ENCODE assay signal across 8 cellular contexts in genomic region chr10:97686301-97686961, GRCh38. TPM values are rescaled to one million over a fixed set of nuclear protein-coding genes. Genes with fewer than 3 reads are reported as not detected.
A peak's percentile ranks its signal among the peaks of the same experiment; 100 is the strongest.
DNase-seq lines count a peak whose midpoint lies in the region; ATAC-seq and TF ChIP-seq lines count a peak whose summit lies in the region.

No MANE protein-coding gene starts in this region.

- peak overlapping the region; percentile 80 for H3K4me3 Mint-ChIP-seq in activated CD8-positive, alpha-beta memory T cell treated with anti-CD3 and anti-CD28 coated beads, Interleukin-2, amount 10 ng/mL, durations not matched to agents 7 days and 5 days

- no peaks in the 10 kb centered on the region for H3K36me3 Mint-ChIP-seq in activated CD8-positive, alpha-beta memory T cell treated with anti-CD3 and anti-CD28 coated beads, Interleukin-2, amount 10 ng/mL, durations not matched to agents 7 days and 5 days

- intact Hi-C loops in A673 (cut with micrococcal nuclease; ENCODE audit: unreplicated experiment) = loop anchor here (5.0 kb wide), 1 partner anchor 44 kb away; the partner anchor contains the start of gene PI4K2A
- intact Hi-C loops in left ventricle myocardium inferior (cut with micrococcal nuclease) = loop anchor here (10.0 kb wide), 1 partner anchor 48 kb away; the partner anchor contains the start of gene ZFYVE27

- H3K9me3 ChIP-seq in A673 (ENCODE audit: low read depth, low read length, poor library complexity, severe bottlenecking) = no peaks in the 10 kb centered on the region
- H3K9me3 ChIP-seq in left ventricle myocardium inferior (replicated peaks) = no peaks in the 10 kb centered on the region

- peaks cover 16% of the 10 kb centered on the region for H3K4me1 Mint-ChIP-seq in activated CD8-positive, alpha-beta memory T cell treated with anti-CD3 and anti-CD28 coated beads, Interleukin-2, amount 10 ng/mL, durations not matched to agents 7 days and 5 days

- H3K27ac ChIP-seq in A673 (ENCODE audit: low read depth, low read length, poor library complexity, severe bottlenecking) (peak overlapping the region; percentile 51), left ventricle myocardium inferior (replicated peaks) (peak overlapping the region; percentile 91)

- no peak for ATAC-seq in activated CD8-positive, alpha-beta memory T cell treated with anti-CD3 and anti-CD28 coated beads, Interleukin-2, amount 10 ng/mL, durations not matched to agents 7 days and 5 days
- ATAC-seq in HG02973 (IDR thresholded peaks at IDR 0.05; ENCODE audit: unreplicated experiment) = no peak

- POLR2A ChIA-PET in A673 (lab: Charles Lee; ENCODE audit: low non-redundant PET) = interaction anchor here (0.5 to 1.0 kb wide), 2 partner anchors 15 to 44 kb away, joined by 3 to 4 read pairs; no protein-coding TSS in a partner anchor

- no peaks in the 10 kb centered on the region for H3K9me3 Mint-ChIP-seq in activated CD8-positive, alpha-beta memory T cell treated with anti-CD3 and anti-CD28 coated beads, Interleukin-2, amount 10 ng/mL, durations not matched to agents 7 days and 5 days (ENCODE audit: low read depth)

- DNase-seq in A673 (ENCODE audit: low spot score) (no peak), H4 (ENCODE audit: low spot score) (peak; percentile 26), left ventricle myocardium inferior (no peak), skeletal muscle cell (ENCODE audit: low read depth) (no peak), mucosa of gallbladder (ENCODE audit: low spot score) (no peak), GM19240 (ENCODE audit: insufficient read length, low spot score) (no peak)
- no peak for DNase-seq in activated CD8-positive, alpha-beta memory T cell treated with anti-CD3 and anti-CD28 coated beads, Interleukin-2, amount 10 ng/mL, durations not matched to agents 7 days and 5 days

- no peaks in the 10 kb centered on the region for H3K27me3 ChIP-seq in A673 (replicated peaks; ENCODE audit: insufficient read depth, low read depth, low read length, poor library complexity)
- no peaks in the 10 kb centered on the region for H3K27me3 ChIP-seq in left ventricle myocardium inferior (ENCODE audit: low read depth)

- TF ChIP-seq CTCF in A673 (conservative IDR thresholded peaks at IDR 0.05; ENCODE audit: low read depth, low read length) (no peak), left ventricle myocardium inferior (IDR thresholded peaks at IDR 0.05; ENCODE audit: borderline replicate concordance) (no peak)

- no TSS peak for BruUV-seq in A673 (replicated peaks; lab: Mats Ljungman, UMichigan)

- CTCF ChIA-PET in A673 (lab: Charles Lee) = interaction anchor here (0.5 to 1.9 kb wide), 6 partner anchors 9 to 358 kb away, joined by 3 to 12 read pairs (median 4); partner anchors contain the start of gene ZFYVE27
- CTCF ChIA-PET in activated CD8-positive, alpha-beta memory T cell treated with anti-CD3 and anti-CD28 coated beads, Interleukin-2, amount 10 ng/mL, durations not matched to agents 7 days and 5 days (lab: Charles Lee) = interaction anchor here (0.9 to 6.4 kb wide), 13 partner anchors 11 to 183 kb away, joined by 3 to 51 read pairs (median 8); partner anchors contain the start of genes ANKRD2, C10orf62 and ZFYVE27

- peak overlapping the region; percentile 67 for H3K27ac Mint-ChIP-seq in activated CD8-positive, alpha-beta memory T cell treated with anti-CD3 and anti-CD28 coated beads, Interleukin-2, amount 10 ng/mL, durations not matched to agents 7 days and 5 days

- H3K4me1 ChIP-seq in A673 (ENCODE audit: insufficient read depth, low read length, poor library complexity, severe bottlenecking) (peaks cover 9% of the 10 kb centered on the region), left ventricle myocardium inferior (peaks cover 63% of the 10 kb centered on the region)

- H3K27me3 Mint-ChIP-seq in activated CD8-positive, alpha-beta memory T cell treated with anti-CD3 and anti-CD28 coated beads, Interleukin-2, amount 10 ng/mL, durations not matched to agents 7 days and 5 days = no peaks in the 10 kb centered on the region

- no peaks in the 10 kb centered on the region for H3K36me3 ChIP-seq in A673 (ENCODE audit: insufficient read depth, low read length, poor library complexity, severe bottlenecking)
- H3K36me3 ChIP-seq in left ventricle myocardium inferior = no peaks in the 10 kb centered on the region

- H3K4me3 ChIP-seq in A673 (ENCODE audit: low read depth, low read length, poor library complexity, severe bottlenecking) = peak overlapping the region; percentile 61
- peak overlapping the region; percentile 87 for H3K4me3 ChIP-seq in left ventricle myocardium inferior
- peak overlapping the region; percentile 73 for H3K4me3 ChIP-seq in skeletal muscle cell (ENCODE audit: low read depth, low read length)

RNA-seq across cellular contexts. Expression of gene AVPI1, which starts 0.6 kb away (rescaled TPM):
- total RNA-seq in A673 (2021) (2.4 and 2.6 TPM in 2 replicates), left ventricle myocardium inferior (6.7 TPM), mucosa of gallbladder (20.1 TPM)
- 26.8 and 32.1 TPM in 2 replicates for total RNA-seq in H4 (2014; rRNA removed; shearing (Covaris generic))
- 1 to 10 TPM; 1.8 to 1.9 TPM for total RNA-seq in activated CD8-positive, alpha-beta memory T cell treated with anti-CD3 and anti-CD28 coated beads, Interleukin-2, amount 10 ng/mL, durations not matched to agents 7 days and 5 days

RNA-seq across cellular contexts. Expression of gene MARVELD1, which starts 27.1 kb away (rescaled TPM):
- total RNA-seq in A673 (2021) = 26.6 and 30.1 TPM in 2 replicates
- total RNA-seq in H4 (2014; rRNA removed; shearing (Covaris generic)) = 33.4 and 46.1 TPM in 2 replicates
- 1 to 10 TPM; 2.8 to 3.0 TPM for total RNA-seq in activated CD8-positive, alpha-beta memory T cell treated with anti-CD3 and anti-CD28 coated beads, Interleukin-2, amount 10 ng/mL, durations not matched to agents 7 days and 5 days
- 6.4 TPM for total RNA-seq in left ventricle myocardium inferior
- total RNA-seq in mucosa of gallbladder = 37.8 TPM

RNA-seq across cellular contexts. Expression of gene PI4K2A, which starts 46.0 kb away (rescaled TPM):
- total RNA-seq in A673 (2021) = 21.3 and 23.6 TPM in 2 replicates
- total RNA-seq in H4 (2014; rRNA removed; shearing (Covaris generic)) = 10.8 and 10.9 TPM in 2 replicates
- total RNA-seq in activated CD8-positive, alpha-beta memory T cell treated with anti-CD3 and anti-CD28 coated beads, Interleukin-2, amount 10 ng/mL, durations not matched to agents 7 days and 5 days = 10 to 100 TPM; 10.5 to 13.2 TPM
- total RNA-seq in left ventricle myocardium inferior = 12.4 TPM
- total RNA-seq in mucosa of gallbladder = 22.3 TPM

RNA-seq across cellular contexts. Expression of gene ZFYVE27, which starts 50.5 kb away (rescaled TPM):
- total RNA-seq in A673 (2021) (26.8 and 31.7 TPM in 2 replicates), left ventricle myocardium inferior (13.2 TPM), mucosa of gallbladder (49.8 TPM)
- total RNA-seq in H4 (2014; rRNA removed; shearing (Covaris generic)) = 10.2 and 13.1 TPM in 2 replicates
- total RNA-seq in activated CD8-positive, alpha-beta memory T cell treated with anti-CD3 and anti-CD28 coated beads, Interleukin-2, amount 10 ng/mL, durations not matched to agents 7 days and 5 days = 10 to 100 TPM; 31.4 to 32.8 TPM

RNA-seq across cellular contexts. Expression of gene MORN4, which starts 53.1 kb away (rescaled TPM):
- total RNA-seq in A673 (2021) = 8.4 and 13.4 TPM in 2 replicates
- 4.2 and 5.6 TPM in 2 replicates for total RNA-seq in H4 (2014; rRNA removed; shearing (Covaris generic))
- total RNA-seq in activated CD8-positive, alpha-beta memory T cell treated with anti-CD3 and anti-CD28 coated beads, Interleukin-2, amount 10 ng/mL, durations not matched to agents 7 days and 5 days = 1 to 10 TPM; 1.9 to 2.1 TPM
- 13.9 TPM for total RNA-seq in left ventricle myocardium inferior
- 6.9 TPM for total RNA-seq in mucosa of gallbladder
